22 cellular contexts compared by ENCODE assay signal in genomic region chr2:48474599-48475298, GRCh38. TPM values are rescaled to one million over a fixed set of nuclear protein-coding genes. Genes with fewer than 3 reads are reported as not detected.
DNase-seq lines count a peak whose midpoint lies in the region; ATAC-seq and TF ChIP-seq lines count a peak whose summit lies in the region.
"Had no signal": no experiment of that assay in that cellular context is flagged by ENCODE, and none has a peak within 500 bp of the region (broad histone marks: within the 10 kb centered on the region; RNA-seq: fewer than 3 reads in every experiment).

No MANE protein-coding gene starts in this region.

- H3K9me3 Mint-ChIP-seq in activated CD4-positive, alpha-beta T cell treated with anti-CD3 and anti-CD28 coated beads, Interleukin-2, amount 10 ng/mL, durations not matched to agents 24 days and 14 days, result no peaks in the 10 kb centered on the region
- peaks cover 5% of the 10 kb centered on the region for H3K9me3 Mint-ChIP-seq in mesothelial cell of epicardium
- H3K9me3 Mint-ChIP-seq in stimulated activated naive B cell treated with anti-CD40 and anti-IgM and Interleukin-4, amounts not matched to agents 10 μg/mL and 1 μg/mL and 100 μg/mL, for 72 hours, result no peaks in the 10 kb centered on the region
- H3K9me3 Mint-ChIP-seq: endodermal cell; stimulated activated naive CD8-positive, alpha-beta T cell treated with anti-CD3 and anti-CD28 coated beads, Interleukin-15, amount 100 ng/mL, for 72 hours had no signal

- peak; percentile 72 for TF ChIP-seq EP300 in suprapubic skin (IDR thresholded peaks at IDR 0.05)

- no peak for DNase-seq in activated CD4-positive, alpha-beta T cell treated with anti-CD3 and anti-CD28 coated beads, Interleukin-2, amount 10 ng/mL, durations not matched to agents 24 days and 14 days
- DNase-seq in activated CD4-positive, alpha-beta T cell treated with anti-CD3 and anti-CD28 coated beads, Interleukin-2, amount 50 U/mL, for 1 hour, result no peak
- DNase-seq in cardiac muscle cell (ENCODE audit: low read depth in 1 of 2, low spot score in 1 of 2) (peak; percentile 46 to 85), mesothelial cell of epicardium (ENCODE audit: low spot score in 2 of 2, unreplicated experiment in 2 of 2) (no peak), suprapubic skin (ENCODE audit: low spot score in 2 of 2) (no peak), T-helper 2 cell (no peak), coronary artery (ENCODE audit: low spot score) (no peak)
- no peak for DNase-seq in stimulated activated naive B cell treated with anti-CD40 and anti-IgM and Interleukin-4, amounts not matched to agents 10 μg/mL and 1 μg/mL and 100 μg/mL, for 72 hours
- DNase-seq: 8988T; activated CD4-positive, alpha-beta T cell treated with anti-CD3 and anti-CD28 coated beads for 48 hours; activated naive CD4-positive, alpha-beta T cell treated with Interleukin-2 at 50 U/mL for 16 hours; anterior cingulate cortex; endodermal cell; foreskin fibroblast; kidney glomerular epithelial cell; NCI-H1105 treated with DMSO at 0.1 percent for 48 hours; NCI-H2081 treated with DMSO at 0.1 percent for 48 hours; NCI-H510A treated with DMSO at 0.1 percent for 48 hours; stimulated activated naive CD8-positive, alpha-beta T cell treated with anti-CD3 and anti-CD28 coated beads, Interleukin-15, amount 100 ng/mL, for 72 hours; SW 1271 had no signal

- no peak for TF ChIP-seq CTCF in cardiac muscle cell (IDR thresholded peaks at IDR 0.05; ENCODE audit: low read depth, low read length)
- no peak for TF ChIP-seq CTCF in mesothelial cell of epicardium (IDR thresholded peaks at IDR 0.05; ENCODE audit: unreplicated experiment)
- no peak for TF ChIP-seq CTCF in suprapubic skin (IDR thresholded peaks at IDR 0.05)
- TF ChIP-seq CTCF in coronary artery (IDR thresholded peaks at IDR 0.05), result no peak

- no peak overlapping the region for H3K4me3 Mint-ChIP-seq in activated CD4-positive, alpha-beta T cell treated with anti-CD3 and anti-CD28 coated beads, Interleukin-2, amount 10 ng/mL, durations not matched to agents 24 days and 14 days
- H3K4me3 Mint-ChIP-seq in mesothelial cell of epicardium, result no peak overlapping the region
- H3K4me3 Mint-ChIP-seq in stimulated activated naive B cell treated with anti-CD40 and anti-IgM and Interleukin-4, amounts not matched to agents 10 μg/mL and 1 μg/mL and 100 μg/mL, for 72 hours, result no peak overlapping the region
- H3K4me3 Mint-ChIP-seq: endodermal cell; stimulated activated naive CD8-positive, alpha-beta T cell treated with anti-CD3 and anti-CD28 coated beads, Interleukin-15, amount 100 ng/mL, for 72 hours had no signal

- H3K27ac ChIP-seq in cardiac muscle cell (peak overlapping the region; percentile 83), suprapubic skin (no peak overlapping the region), coronary artery (peak overlapping the region in 1 of 2 donors; percentile 35)
- H3K27ac ChIP-seq: BLaER1 had no signal

- H3K36me3 ChIP-seq in cardiac muscle cell (no peaks in the 10 kb centered on the region), suprapubic skin (peaks cover 34% of the 10 kb centered on the region)
- H3K36me3 ChIP-seq: HAP-1 had no signal

- H3K36me3 Mint-ChIP-seq in activated CD4-positive, alpha-beta T cell treated with anti-CD3 and anti-CD28 coated beads, Interleukin-2, amount 10 ng/mL, durations not matched to agents 24 days and 14 days (ENCODE audit: low read depth), result peaks cover 44% of the 10 kb centered on the region
- peaks cover 19% of the 10 kb centered on the region for H3K36me3 Mint-ChIP-seq in mesothelial cell of epicardium
- H3K36me3 Mint-ChIP-seq in stimulated activated naive B cell treated with anti-CD40 and anti-IgM and Interleukin-4, amounts not matched to agents 10 μg/mL and 1 μg/mL and 100 μg/mL, for 72 hours, result peaks cover 25 to 43% of the 10 kb centered on the region in 2 donors

- H3K27me3 Mint-ChIP-seq in activated CD4-positive, alpha-beta T cell treated with anti-CD3 and anti-CD28 coated beads, Interleukin-2, amount 10 ng/mL, durations not matched to agents 24 days and 14 days, result no peaks in the 10 kb centered on the region
- no peaks in the 10 kb centered on the region for H3K27me3 Mint-ChIP-seq in mesothelial cell of epicardium (ENCODE audit: low read depth)
- H3K27me3 Mint-ChIP-seq in stimulated activated naive B cell treated with anti-CD40 and anti-IgM and Interleukin-4, amounts not matched to agents 10 μg/mL and 1 μg/mL and 100 μg/mL, for 72 hours, result no peaks in the 10 kb centered on the region
- H3K27me3 Mint-ChIP-seq: stimulated activated naive CD8-positive, alpha-beta T cell treated with anti-CD3 and anti-CD28 coated beads, Interleukin-15, amount 100 ng/mL, for 72 hours had no signal

- intact Hi-C loops in activated CD4-positive, alpha-beta T cell treated with anti-CD3 and anti-CD28 coated beads, Interleukin-2, amount 10 ng/mL, durations not matched to agents 24 days and 14 days (cut with micrococcal nuclease), result no loop called here

- 64% methylated on average over 5 of the region's 5 CpGs for whole genome bisulfite sequencing in suprapubic skin

- H3K27me3 ChIP-seq in cardiac muscle cell (no peaks in the 10 kb centered on the region), suprapubic skin (no peaks in the 10 kb centered on the region)
- H3K27me3 ChIP-seq: BLaER1 had no signal

- peaks cover under 1% of the 10 kb centered on the region for H3K4me1 Mint-ChIP-seq in activated CD4-positive, alpha-beta T cell treated with anti-CD3 and anti-CD28 coated beads, Interleukin-2, amount 10 ng/mL, durations not matched to agents 24 days and 14 days
- H3K4me1 Mint-ChIP-seq in mesothelial cell of epicardium, result peaks cover 40% of the 10 kb centered on the region
- no peaks in the 10 kb centered on the region for H3K4me1 Mint-ChIP-seq in stimulated activated naive B cell treated with anti-CD40 and anti-IgM and Interleukin-4, amounts not matched to agents 10 μg/mL and 1 μg/mL and 100 μg/mL, for 72 hours
- H3K4me1 Mint-ChIP-seq: stimulated activated naive CD8-positive, alpha-beta T cell treated with anti-CD3 and anti-CD28 coated beads, Interleukin-15, amount 100 ng/mL, for 72 hours had no signal

- no peak for TF ChIP-seq POLR2A in suprapubic skin (IDR thresholded peaks at IDR 0.05)

- H3K9me3 ChIP-seq in cardiac muscle cell (ENCODE audit: low read depth) (no peaks in the 10 kb centered on the region), suprapubic skin (no peaks in the 10 kb centered on the region)
- H3K9me3 ChIP-seq: BLaER1, HAP-1 had no signal

- no peak for ATAC-seq in stimulated activated naive B cell treated with anti-CD40 and anti-IgM and Interleukin-4, amounts not matched to agents 10 μg/mL and 1 μg/mL and 100 μg/mL, for 72 hours (replicated peaks)
- ATAC-seq: stimulated activated naive CD8-positive, alpha-beta T cell treated with anti-CD3 and anti-CD28 coated beads, Interleukin-15, amount 100 ng/mL, for 72 hours had no signal

- H3K4me3 ChIP-seq in cardiac muscle cell (no peak overlapping the region), suprapubic skin (no peak overlapping the region), coronary artery (no peak overlapping the region)
- H3K4me3 ChIP-seq: BLaER1, HAP-1 had no signal

- H3K4me1 ChIP-seq in cardiac muscle cell (ENCODE audit: low read depth) (no peaks in the 10 kb centered on the region), suprapubic skin (peaks cover 3% of the 10 kb centered on the region)
- H3K4me1 ChIP-seq: BLaER1 had no signal

- H3K27ac Mint-ChIP-seq in activated CD4-positive, alpha-beta T cell treated with anti-CD3 and anti-CD28 coated beads, Interleukin-2, amount 10 ng/mL, durations not matched to agents 24 days and 14 days, result peak overlapping the region; percentile 3
- H3K27ac Mint-ChIP-seq in mesothelial cell of epicardium, result peak overlapping the region; percentile 62
- no peak overlapping the region for H3K27ac Mint-ChIP-seq in stimulated activated naive B cell treated with anti-CD40 and anti-IgM and Interleukin-4, amounts not matched to agents 10 μg/mL and 1 μg/mL and 100 μg/mL, for 72 hours
- H3K27ac Mint-ChIP-seq: endodermal cell; stimulated activated naive CD8-positive, alpha-beta T cell treated with anti-CD3 and anti-CD28 coated beads, Interleukin-15, amount 100 ng/mL, for 72 hours had no signal

RNA-seq across cellular contexts. Expression of gene PPP1R21, which starts 34.2 kb away (rescaled TPM):
- 21.2 and 21.3 TPM in 2 replicates for total RNA-seq in activated CD4-positive, alpha-beta T cell treated with anti-CD3 and anti-CD28 coated beads, Interleukin-2, amount 10 ng/mL, durations not matched to agents 24 days and 14 days
- total RNA-seq in cardiac muscle cell (11.4 and 13.4 TPM in 2 replicates), mesothelial cell of epicardium (33.0 to 36.2 TPM (median 34.1 TPM) in 3 replicates), suprapubic skin (10 to 100 TPM; 26.5 to 52.3 (median 34.7) TPM)
- polyA plus RNA-seq in cardiac muscle cell, result 19.2 and 23.6 TPM in 2 replicates

RNA-seq across cellular contexts. Expression of gene STON1, which starts 55.2 kb away (rescaled TPM):
- 0.93 and 1.3 TPM in 2 replicates for total RNA-seq in activated CD4-positive, alpha-beta T cell treated with anti-CD3 and anti-CD28 coated beads, Interleukin-2, amount 10 ng/mL, durations not matched to agents 24 days and 14 days
- total RNA-seq in cardiac muscle cell, result 6.5 and 9.5 TPM in 2 replicates
- polyA plus RNA-seq in cardiac muscle cell, result 4.9 and 7.5 TPM in 2 replicates
- total RNA-seq in mesothelial cell of epicardium, result 35.0 to 36.5 TPM (median 35.8 TPM) in 3 replicates
- total RNA-seq in suprapubic skin, result 10 to 100 TPM in 1 of 4 donors, 1 to 10 TPM in 3; 3.6 to 11.2 (median 6.7) TPM

Comparison
In these comparisons a context has a peak if more than half of its experiments do, and no peak if none do; other contexts are left out.
1. DNase-seq: peak in cardiac muscle cell (2 of 2); none in activated CD4-positive, alpha-beta T cell treated with anti-CD3 and anti-CD28 coated beads, Interleukin-2, amount 10 ng/mL, durations not matched to agents 24 days and 14 days (single experiment), activated CD4-positive, alpha-beta T cell treated with anti-CD3 and anti-CD28 coated beads, Interleukin-2, amount 50 U/mL, for 1 hour (single experiment), mesothelial cell of epicardium (0 of 2), suprapubic skin (0 of 2), T-helper 2 cell (0 of 5), coronary artery (single experiment) and stimulated activated naive B cell treated with anti-CD40 and anti-IgM and Interleukin-4, amounts not matched to agents 10 μg/mL and 1 μg/mL and 100 μg/mL, for 72 hours (single experiment).